Comparison of ENCODE assay signal across 21 cellular contexts in genomic region chr4:99038213-99038612, GRCh38.
"Had no signal": no experiment of that assay in that cellular context is flagged by ENCODE, and none has a peak within 500 bp of the region (broad histone marks: within the 10 kb centered on the region; RNA-seq: fewer than 3 reads in every experiment).

No MANE protein-coding gene starts in this region.

- H3K4me3 ChIP-seq: MG63 had no signal

- H3K27me3 ChIP-seq: MG63 had no signal

- ATAC-seq: Panc1, PC-3, T-cell had no signal

- DNase-seq: Karpas-422, KG1, MG63, NCI-H1092 treated with DMSO at 0.1 percent for 48 hours, NCI-H1436 treated with DMSO at 0.1 percent for 48 hours, NCI-H1694, NCI-H187 treated with DMSO at 0.1 percent for 48 hours, NCI-H2029 treated with DMSO at 0.1 percent for 48 hours, NCI-H226, NCI-H446, NCI-H510A, NCI-H524 treated with DMSO at 0.1 percent for 48 hours, NCI-H69, NCI-H774, PC-3, SHP77, SK-N-SH, SW 1271, T-cell had no signal

- H3K27ac ChIP-seq: RWPE1 had no signal

- H3K9ac ChIP-seq: SK-N-SH had no signal
